ENCODE assay signal across 1 cellular context in genomic region chr6:43426928-43427405, GRCh38.
TF ChIP-seq lines count a peak whose summit lies in the region.

No MANE protein-coding gene starts in this region.

TF ChIP-seq in HepG2, 621 proteins besides CTCF, POLR2A, EP300 and RAD21 (continues in another document):
- TF ChIP-seq KLF13 (CRISPR knock-in tag; IDR thresholded peaks at IDR 0.05) = no peak
- TF ChIP-seq, protein P1, sequence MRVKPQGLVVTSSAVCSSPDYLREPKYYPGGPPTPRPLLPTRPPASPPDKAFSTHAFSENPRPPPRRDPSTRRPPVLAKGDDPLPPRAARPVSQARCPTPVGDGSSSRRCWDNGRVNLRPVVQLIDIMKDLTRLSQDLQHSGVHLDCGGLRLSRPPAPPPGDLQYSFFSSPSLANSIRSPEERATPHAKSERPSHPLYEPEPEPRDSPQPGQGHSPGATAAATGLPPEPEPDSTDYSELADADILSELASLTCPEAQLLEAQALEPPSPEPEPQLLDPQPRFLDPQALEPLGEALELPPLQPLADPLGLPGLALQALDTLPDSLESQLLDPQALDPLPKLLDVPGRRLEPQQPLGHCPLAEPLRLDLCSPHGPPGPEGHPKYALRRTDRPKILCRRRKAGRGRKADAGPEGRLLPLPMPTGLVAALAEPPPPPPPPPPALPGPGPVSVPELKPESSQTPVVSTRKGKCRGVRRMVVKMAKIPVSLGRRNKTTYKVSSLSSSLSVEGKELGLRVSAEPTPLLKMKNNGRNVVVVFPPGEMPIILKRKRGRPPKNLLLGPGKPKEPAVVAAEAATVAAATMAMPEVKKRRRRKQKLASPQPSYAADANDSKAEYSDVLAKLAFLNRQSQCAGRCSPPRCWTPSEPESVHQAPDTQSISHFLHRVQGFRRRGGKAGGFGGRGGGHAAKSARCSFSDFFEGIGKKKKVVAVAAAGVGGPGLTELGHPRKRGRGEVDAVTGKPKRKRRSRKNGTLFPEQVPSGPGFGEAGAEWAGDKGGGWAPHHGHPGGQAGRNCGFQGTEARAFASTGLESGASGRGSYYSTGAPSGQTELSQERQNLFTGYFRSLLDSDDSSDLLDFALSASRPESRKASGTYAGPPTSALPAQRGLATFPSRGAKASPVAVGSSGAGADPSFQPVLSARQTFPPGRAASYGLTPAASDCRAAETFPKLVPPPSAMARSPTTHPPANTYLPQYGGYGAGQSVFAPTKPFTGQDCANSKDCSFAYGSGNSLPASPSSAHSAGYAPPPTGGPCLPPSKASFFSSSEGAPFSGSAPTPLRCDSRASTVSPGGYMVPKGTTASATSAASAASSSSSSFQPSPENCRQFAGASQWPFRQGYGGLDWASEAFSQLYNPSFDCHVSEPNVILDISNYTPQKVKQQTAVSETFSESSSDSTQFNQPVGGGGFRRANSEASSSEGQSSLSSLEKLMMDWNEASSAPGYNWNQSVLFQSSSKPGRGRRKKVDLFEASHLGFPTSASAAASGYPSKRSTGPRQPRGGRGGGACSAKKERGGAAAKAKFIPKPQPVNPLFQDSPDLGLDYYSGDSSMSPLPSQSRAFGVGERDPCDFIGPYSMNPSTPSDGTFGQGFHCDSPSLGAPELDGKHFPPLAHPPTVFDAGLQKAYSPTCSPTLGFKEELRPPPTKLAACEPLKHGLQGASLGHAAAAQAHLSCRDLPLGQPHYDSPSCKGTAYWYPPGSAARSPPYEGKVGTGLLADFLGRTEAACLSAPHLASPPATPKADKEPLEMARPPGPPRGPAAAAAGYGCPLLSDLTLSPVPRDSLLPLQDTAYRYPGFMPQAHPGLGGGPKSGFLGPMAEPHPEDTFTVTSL (CRISPR knock-in tag; IDR thresholded peaks at IDR 0.05; ENCODE audit: borderline replicate concordance) = 0 out of 2 replicates have a peak, but pooled peaks have one; percentile 32
- no peak for TF ChIP-seq HCFC1 (IDR thresholded peaks at IDR 0.05; ENCODE audit: low read depth, low read length)
- 0 out of 2 replicates have a peak, but pooled peaks have one; percentile 11 for TF ChIP-seq DNMT1 (CRISPR knock-in tag; IDR thresholded peaks at IDR 0.05)
- no peak for TF ChIP-seq SMAD9 (CRISPR knock-in tag; IDR thresholded peaks at IDR 0.05)
- no peak; the same call in 1 of the 2 replicates for TF ChIP-seq YEATS2 (CRISPR knock-in tag; IDR thresholded peaks at IDR 0.05; ENCODE audit: borderline replicate concordance)
- TF ChIP-seq ZNF598 (CRISPR knock-in tag; IDR thresholded peaks at IDR 0.05; ENCODE audit: borderline replicate concordance) = peak; percentile 53; the same call in 1 of the 2 replicates
- TF ChIP-seq ZC3H13 (CRISPR knock-in tag; IDR thresholded peaks at IDR 0.05) = 0 out of 2 replicates have a peak, but pooled peaks have one; percentile 12
- no peak for TF ChIP-seq DMTF1 (CRISPR knock-in tag; IDR thresholded peaks at IDR 0.05)
- TF ChIP-seq SETDB1 (CRISPR knock-in tag; IDR thresholded peaks at IDR 0.05; ENCODE audit: borderline replicate concordance) = peak; percentile 77; the same call in 1 of the 2 replicates
- no peak for TF ChIP-seq HNF4G (IDR thresholded peaks at IDR 0.05; ENCODE audit: borderline replicate concordance, low read depth, low read length)
- 0 out of 2 replicates have a peak, but pooled peaks have one; percentile 13 for TF ChIP-seq HNF4G (CRISPR knock-in tag; IDR thresholded peaks at IDR 0.05; ENCODE audit: borderline replicate concordance, low read depth)
- TF ChIP-seq, protein P2, sequence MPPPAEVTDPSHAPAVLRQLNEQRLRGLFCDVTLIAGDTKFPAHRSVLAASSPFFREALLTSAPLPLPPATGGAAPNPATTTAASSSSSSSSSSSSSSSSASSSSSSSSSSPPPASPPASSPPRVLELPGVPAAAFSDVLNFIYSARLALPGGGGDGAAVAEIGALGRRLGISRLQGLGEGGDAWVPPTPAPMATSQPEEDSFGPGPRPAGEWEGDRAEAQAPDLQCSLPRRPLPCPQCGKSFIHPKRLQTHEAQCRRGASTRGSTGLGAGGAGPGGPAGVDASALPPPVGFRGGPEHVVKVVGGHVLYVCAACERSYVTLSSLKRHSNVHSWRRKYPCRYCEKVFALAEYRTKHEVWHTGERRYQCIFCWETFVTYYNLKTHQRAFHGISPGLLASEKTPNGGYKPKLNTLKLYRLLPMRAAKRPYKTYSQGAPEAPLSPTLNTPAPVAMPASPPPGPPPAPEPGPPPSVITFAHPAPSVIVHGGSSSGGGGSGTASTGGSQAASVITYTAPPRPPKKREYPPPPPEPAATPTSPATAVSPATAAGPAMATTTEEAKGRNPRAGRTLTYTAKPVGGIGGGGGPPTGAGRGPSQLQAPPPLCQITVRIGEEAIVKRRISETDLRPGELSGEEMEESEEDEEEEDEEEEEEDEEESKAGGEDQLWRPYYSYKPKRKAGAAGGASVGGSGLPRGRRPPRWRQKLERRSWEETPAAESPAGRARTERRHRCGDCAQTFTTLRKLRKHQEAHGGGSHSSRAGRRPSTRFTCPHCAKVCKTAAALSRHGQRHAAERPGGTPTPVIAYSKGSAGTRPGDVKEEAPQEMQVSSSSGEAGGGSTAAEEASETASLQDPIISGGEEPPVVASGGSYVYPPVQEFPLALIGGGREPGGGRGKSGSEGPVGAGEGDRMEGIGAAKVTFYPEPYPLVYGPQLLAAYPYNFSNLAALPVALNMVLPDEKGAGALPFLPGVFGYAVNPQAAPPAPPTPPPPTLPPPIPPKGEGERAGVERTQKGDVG (CRISPR knock-in tag; IDR thresholded peaks at IDR 0.05; ENCODE audit: borderline replicate concordance) = peak; percentile 94; the same call in 1 of the 2 replicates
- TF ChIP-seq ZNF746 (CRISPR knock-in tag; IDR thresholded peaks at IDR 0.05) = no peak
- 0 out of 2 replicates have a peak, but pooled peaks have one; percentile 4 for TF ChIP-seq PAX8 (CRISPR knock-in tag; IDR thresholded peaks at IDR 0.05; ENCODE audit: borderline replicate concordance)
- 0 out of 2 replicates have a peak, but pooled peaks have one; percentile 23 for TF ChIP-seq ZIK1 (CRISPR knock-in tag; IDR thresholded peaks at IDR 0.05; ENCODE audit: borderline replicate concordance, low read depth)
- no peak for TF ChIP-seq ZNF709 (CRISPR knock-in tag; IDR thresholded peaks at IDR 0.05)
- no peak for TF ChIP-seq MLLT10 (CRISPR knock-in tag; IDR thresholded peaks at IDR 0.05)
- TF ChIP-seq SKI (IDR thresholded peaks at IDR 0.05; ENCODE audit: partially characterized antibody) = no peak
- TF ChIP-seq ZNF572 (CRISPR knock-in tag; IDR thresholded peaks at IDR 0.05) = peak; percentile 69; the same call in 1 of the 2 replicates
- TF ChIP-seq, protein P3, sequence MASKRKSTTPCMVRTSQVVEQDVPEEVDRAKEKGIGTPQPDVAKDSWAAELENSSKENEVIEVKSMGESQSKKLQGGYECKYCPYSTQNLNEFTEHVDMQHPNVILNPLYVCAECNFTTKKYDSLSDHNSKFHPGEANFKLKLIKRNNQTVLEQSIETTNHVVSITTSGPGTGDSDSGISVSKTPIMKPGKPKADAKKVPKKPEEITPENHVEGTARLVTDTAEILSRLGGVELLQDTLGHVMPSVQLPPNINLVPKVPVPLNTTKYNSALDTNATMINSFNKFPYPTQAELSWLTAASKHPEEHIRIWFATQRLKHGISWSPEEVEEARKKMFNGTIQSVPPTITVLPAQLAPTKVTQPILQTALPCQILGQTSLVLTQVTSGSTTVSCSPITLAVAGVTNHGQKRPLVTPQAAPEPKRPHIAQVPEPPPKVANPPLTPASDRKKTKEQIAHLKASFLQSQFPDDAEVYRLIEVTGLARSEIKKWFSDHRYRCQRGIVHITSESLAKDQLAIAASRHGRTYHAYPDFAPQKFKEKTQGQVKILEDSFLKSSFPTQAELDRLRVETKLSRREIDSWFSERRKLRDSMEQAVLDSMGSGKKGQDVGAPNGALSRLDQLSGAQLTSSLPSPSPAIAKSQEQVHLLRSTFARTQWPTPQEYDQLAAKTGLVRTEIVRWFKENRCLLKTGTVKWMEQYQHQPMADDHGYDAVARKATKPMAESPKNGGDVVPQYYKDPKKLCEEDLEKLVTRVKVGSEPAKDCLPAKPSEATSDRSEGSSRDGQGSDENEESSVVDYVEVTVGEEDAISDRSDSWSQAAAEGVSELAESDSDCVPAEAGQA (IDR thresholded peaks at IDR 0.05; ENCODE audit: low read depth) = peak; percentile 89; the same call in 1 of the 2 replicates
- TF ChIP-seq, protein P3 (CRISPR knock-in tag; IDR thresholded peaks at IDR 0.05; ENCODE audit: borderline replicate concordance) = no peak
- TF ChIP-seq SIX4 (CRISPR knock-in tag; IDR thresholded peaks at IDR 0.05) = no peak
- TF ChIP-seq SMC3 (IDR thresholded peaks at IDR 0.05; ENCODE audit: low read length) = no peak
- no peak for TF ChIP-seq ZNF335 (CRISPR knock-in tag; IDR thresholded peaks at IDR 0.05)
- TF ChIP-seq, protein P4, sequence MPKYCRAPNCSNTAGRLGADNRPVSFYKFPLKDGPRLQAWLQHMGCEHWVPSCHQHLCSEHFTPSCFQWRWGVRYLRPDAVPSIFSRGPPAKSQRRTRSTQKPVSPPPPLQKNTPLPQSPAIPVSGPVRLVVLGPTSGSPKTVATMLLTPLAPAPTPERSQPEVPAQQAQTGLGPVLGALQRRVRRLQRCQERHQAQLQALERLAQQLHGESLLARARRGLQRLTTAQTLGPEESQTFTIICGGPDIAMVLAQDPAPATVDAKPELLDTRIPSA (CRISPR knock-in tag; IDR thresholded peaks at IDR 0.05; ENCODE audit: borderline replicate concordance) = no peak
- TF ChIP-seq MXD3 (CRISPR knock-in tag; IDR thresholded peaks at IDR 0.05) = peak; percentile 69; the same call in 1 of the 2 replicates
- TF ChIP-seq ZBTB37 (CRISPR knock-in tag; IDR thresholded peaks at IDR 0.05) = no peak
- TF ChIP-seq, protein P5, sequence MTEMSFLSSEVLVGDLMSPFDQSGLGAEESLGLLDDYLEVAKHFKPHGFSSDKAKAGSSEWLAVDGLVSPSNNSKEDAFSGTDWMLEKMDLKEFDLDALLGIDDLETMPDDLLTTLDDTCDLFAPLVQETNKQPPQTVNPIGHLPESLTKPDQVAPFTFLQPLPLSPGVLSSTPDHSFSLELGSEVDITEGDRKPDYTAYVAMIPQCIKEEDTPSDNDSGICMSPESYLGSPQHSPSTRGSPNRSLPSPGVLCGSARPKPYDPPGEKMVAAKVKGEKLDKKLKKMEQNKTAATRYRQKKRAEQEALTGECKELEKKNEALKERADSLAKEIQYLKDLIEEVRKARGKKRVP (CRISPR knock-in tag; IDR thresholded peaks at IDR 0.05) = peak in 1 of 2 experiments; percentile 11; a peak in 1 of 4 replicates
- peak; percentile 79; the same call in 1 of the 2 replicates for TF ChIP-seq ZNF670 (CRISPR knock-in tag; IDR thresholded peaks at IDR 0.05; ENCODE audit: borderline replicate concordance)
- TF ChIP-seq ZBTB14 (CRISPR knock-in tag; IDR thresholded peaks at IDR 0.05) = no peak
- no peak for TF ChIP-seq SPEN (CRISPR knock-in tag; IDR thresholded peaks at IDR 0.05; ENCODE audit: low read depth)
- no peak for TF ChIP-seq NCOA2 (CRISPR knock-in tag; IDR thresholded peaks at IDR 0.05)
- TF ChIP-seq ZFP82 (CRISPR knock-in tag; IDR thresholded peaks at IDR 0.05; ENCODE audit: borderline replicate concordance) = 0 out of 2 replicates have a peak, but pooled peaks have one; percentile 57
- 0 out of 2 replicates have a peak, but pooled peaks have one; percentile 47 for TF ChIP-seq GFI1 (CRISPR knock-in tag; IDR thresholded peaks at IDR 0.05; ENCODE audit: borderline replicate concordance)
- TF ChIP-seq ZNF563 (CRISPR knock-in tag; IDR thresholded peaks at IDR 0.05) = peak; percentile 42; the same call in 1 of the 2 replicates
